ENCODE assay signal across 12 cellular contexts in genomic region chr4:120692964-120693363, GRCh38.
DNase-seq lines count a peak whose midpoint lies in the region; ATAC-seq and TF ChIP-seq lines count a peak whose summit lies in the region.
"Had no signal": no experiment of that assay in that cellular context is flagged by ENCODE, and none has a peak within 500 bp of the region (broad histone marks: within the 10 kb centered on the region; RNA-seq: fewer than 3 reads in every experiment).

No MANE protein-coding gene starts in this region.

- ATAC-seq in mucosa of descending colon (peak; percentile 98), GM19351 (IDR thresholded peaks at IDR 0.05; ENCODE audit: unreplicated experiment) (no peak)
- ATAC-seq: upper lobe of right lung had no signal

- no peak overlapping the region for H3K4me3 ChIP-seq in MG63
- no peak overlapping the region for H3K4me3 ChIP-seq in choroid plexus epithelial cell (ENCODE audit: low read depth, low read length)
- H3K4me3 ChIP-seq in mucosa of descending colon, result no peak overlapping the region
- H3K4me3 ChIP-seq in lower leg skin (ENCODE audit: low read depth, poor library complexity, severe bottlenecking), result no peak overlapping the region
- no peak overlapping the region for H3K4me3 ChIP-seq in esophagus muscularis mucosa
- H3K4me3 ChIP-seq: upper lobe of right lung had no signal

- 34% methylated on average over 2 of the region's 2 CpGs for WGBS in lower leg skin, 2 donors
- WGBS in esophagus muscularis mucosa, result 32% methylated on average over 2 of the region's 2 CpGs

- TF ChIP-seq EP300 in esophagus muscularis mucosa (IDR thresholded peaks at IDR 0.05), result no peak

- intact Hi-C loops in mucosa of descending colon (cut with DNase I, micrococcal nuclease) (no loop called here), lower leg skin (cut with DNase I; ENCODE audit: low total_unique reads) (no loop called here), esophagus muscularis mucosa (cut with DNase I) (no loop called here)

- H3K9me3 ChIP-seq in MG63 (no peaks in the 10 kb centered on the region), mucosa of descending colon (no peaks in the 10 kb centered on the region), esophagus muscularis mucosa (no peaks in the 10 kb centered on the region)
- H3K9me3 ChIP-seq: upper lobe of right lung had no signal

- TF ChIP-seq POLR2A in lower leg skin (IDR thresholded peaks at IDR 0.05) (no peak), esophagus muscularis mucosa (IDR thresholded peaks at IDR 0.05; ENCODE audit: low read depth) (no peak)

- DNase-seq in COR-L47 (lab: John Stamatoyannopoulos, UW), result peak; percentile 21
- DNase-seq in MG63, result peak; percentile 35
- peak; percentile 97 for DNase-seq in choroid plexus epithelial cell (ENCODE audit: low read depth)
- peak in 1 of 3 donors; percentile 29 for DNase-seq in mucosa of descending colon
- DNase-seq in lower leg skin (ENCODE audit: low spot score in 2 of 2), result no peak
- DNase-seq in esophagus muscularis mucosa (ENCODE audit: extremely low spot score), result no peak
- DNase-seq in stimulated activated CD4-positive, alpha-beta T cell treated with anti-CD3 and anti-CD28 coated beads, Interleukin-2, amount 100 ng/mL, for 24 hours, result no peak
- DNase-seq: activated T-cell treated with anti-CD3 and anti-CD28 coated beads, Interleukin-2, amount 50 U/mL, for 48 hours; NCI-H1092; stimulated activated CD4-positive, alpha-beta T cell treated with anti-CD3 and anti-CD28 coated beads, Interleukin-4, amount 100 ng/mL, for 24 hours; upper lobe of right lung had no signal

- H3K27me3 ChIP-seq in MG63 (no peaks in the 10 kb centered on the region), esophagus muscularis mucosa (no peaks in the 10 kb centered on the region)
- H3K27me3 ChIP-seq: upper lobe of right lung had no signal

- H3K4me1 ChIP-seq in mucosa of descending colon (ENCODE audit: low read depth), result no peaks in the 10 kb centered on the region
- peaks cover 13 to 24% (median 17%) of the 10 kb centered on the region in 4 donors for H3K4me1 ChIP-seq in esophagus muscularis mucosa
- H3K4me1 ChIP-seq: upper lobe of right lung had no signal

- TF ChIP-seq CTCF in choroid plexus epithelial cell (conservative IDR thresholded peaks at IDR 0.05; ENCODE audit: low read depth, low read length) (no peak), mucosa of descending colon (IDR thresholded peaks at IDR 0.05) (no peak), lower leg skin (IDR thresholded peaks at IDR 0.05) (no peak), esophagus muscularis mucosa (IDR thresholded peaks at IDR 0.05) (no peak)

- H3K27ac ChIP-seq in esophagus muscularis mucosa (replicated peaks in 1 of 4), result no peak overlapping the region
- H3K27ac ChIP-seq: upper lobe of right lung had no signal

- H3K36me3 ChIP-seq in MG63 (no peaks in the 10 kb centered on the region), mucosa of descending colon (ENCODE audit: low read depth) (no peaks in the 10 kb centered on the region), esophagus muscularis mucosa (no peaks in the 10 kb centered on the region)
- H3K36me3 ChIP-seq: upper lobe of right lung had no signal

Comparison
In these comparisons a context has a peak if more than half of its experiments do, and no peak if none do; other contexts are left out.
1. DNase-seq: peak in COR-L47 (single experiment), MG63 (single experiment) and choroid plexus epithelial cell (single experiment); none in lower leg skin (0 of 2), esophagus muscularis mucosa (single experiment) and stimulated activated CD4-positive, alpha-beta T cell treated with anti-CD3 and anti-CD28 coated beads, Interleukin-2, amount 100 ng/mL, for 24 hours (0 of 2).